1 cellular context compared by ENCODE assay signal in the genomic region with DNA sequence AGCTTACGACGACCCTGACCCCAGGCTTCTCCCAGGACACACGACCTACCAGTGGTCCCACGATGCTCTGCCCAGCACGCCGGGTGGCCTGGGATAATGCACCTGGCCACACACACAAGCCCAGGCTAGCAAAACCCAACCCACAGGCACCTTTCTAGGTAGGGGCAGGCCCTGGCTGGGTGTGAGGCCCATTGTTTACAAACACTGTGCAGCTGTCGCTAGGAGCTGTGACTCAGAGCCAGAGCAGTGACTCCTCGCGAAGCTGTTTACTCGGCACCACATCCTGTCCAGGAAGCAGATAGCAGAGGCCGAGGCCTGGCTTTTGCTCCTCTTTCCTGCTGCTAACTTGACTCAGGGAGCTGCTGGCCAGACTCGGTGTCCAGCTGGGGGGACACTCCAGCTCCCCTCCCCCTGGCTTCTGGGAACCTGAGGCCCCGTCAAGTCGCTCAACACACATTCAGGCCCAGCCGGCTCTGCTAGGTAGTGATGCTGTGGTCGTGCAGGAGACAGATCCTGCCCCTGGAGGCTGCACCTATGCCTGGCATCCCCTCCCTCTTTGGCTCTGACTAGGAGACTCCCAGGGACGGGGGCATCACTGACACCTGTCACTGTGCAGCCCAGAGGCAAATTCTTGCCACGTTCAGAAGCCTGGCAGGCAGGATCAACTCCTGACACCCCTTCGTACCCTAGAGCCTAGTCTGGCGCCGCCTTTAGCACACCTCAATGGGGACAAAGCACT.
TF ChIP-seq lines count a peak whose summit lies in the region.

No MANE protein-coding gene starts in this region.

TF ChIP-seq in HepG2, 621 proteins besides CTCF, POLR2A, EP300 and RAD21 (continued from another document and continues in another):
- TF ChIP-seq KAT2B (IDR thresholded peaks at IDR 0.05; ENCODE audit: borderline replicate concordance, low read depth, low read length) (no peak), CBFB (CRISPR knock-in tag; IDR thresholded peaks at IDR 0.05) (peak; percentile 48; the same call in 1 of the 2 replicates), FIP1L1 (IDR thresholded peaks at IDR 0.05; ENCODE audit: borderline replicate concordance, insufficient read depth, low read depth, low read length) (no peak), ZNF503 (CRISPR knock-in tag; IDR thresholded peaks at IDR 0.05) (0 out of 2 replicates have a peak, but pooled peaks have one; percentile 25), HOXA9 (CRISPR knock-in tag; IDR thresholded peaks at IDR 0.05; ENCODE audit: borderline replicate concordance) (peak; percentile 61; the same call in 1 of the 2 replicates), FOXA3 (CRISPR knock-in tag; IDR thresholded peaks at IDR 0.05) (peak; percentile 97), TARDBP (CRISPR knock-in tag; IDR thresholded peaks at IDR 0.05) (no peak), ATF1 (CRISPR knock-in tag; IDR thresholded peaks at IDR 0.05) (no peak), KDM1A (CRISPR knock-in tag; IDR thresholded peaks at IDR 0.05) (no peak), TEF (CRISPR knock-in tag; IDR thresholded peaks at IDR 0.05) (no peak), NFKBIZ (CRISPR knock-in tag; IDR thresholded peaks at IDR 0.05) (no peak), HES4 (CRISPR knock-in tag; IDR thresholded peaks at IDR 0.05; ENCODE audit: borderline replicate concordance) (no peak), ETV6 (CRISPR knock-in tag; conservative IDR thresholded peaks at IDR 0.05) (no peak), ZNF564 (CRISPR knock-in tag; IDR thresholded peaks at IDR 0.05) (no peak), NFE2 (CRISPR knock-in tag; IDR thresholded peaks at IDR 0.05) (no peak), ZNF670 (CRISPR knock-in tag; IDR thresholded peaks at IDR 0.05; ENCODE audit: borderline replicate concordance) (no peak), ZNF460 (CRISPR knock-in tag; IDR thresholded peaks at IDR 0.05; ENCODE audit: borderline replicate concordance) (no peak), YEATS2 (CRISPR knock-in tag; IDR thresholded peaks at IDR 0.05; ENCODE audit: borderline replicate concordance) (peak; percentile 62; the same call in 1 of the 2 replicates), SMAD1 (CRISPR knock-in tag; IDR thresholded peaks at IDR 0.05; ENCODE audit: borderline replicate concordance, low read depth) (peak; percentile 30; the same call in 1 of the 2 replicates), SAFB2 (CRISPR knock-in tag; IDR thresholded peaks at IDR 0.05; ENCODE audit: borderline replicate concordance, low read depth) (no peak; the same call in 1 of the 2 replicates), KDM4B (CRISPR knock-in tag; IDR thresholded peaks at IDR 0.05) (no peak), MXD1 (CRISPR knock-in tag; IDR thresholded peaks at IDR 0.05) (no peak), SRF (IDR thresholded peaks at IDR 0.05; ENCODE audit: low read depth, low read length) (no peak), EED (CRISPR knock-in tag; IDR thresholded peaks at IDR 0.05) (no peak), ZNF34 (CRISPR knock-in tag; IDR thresholded peaks at IDR 0.05; ENCODE audit: borderline replicate concordance) (no peak), ZNF496 (CRISPR knock-in tag; IDR thresholded peaks at IDR 0.05; ENCODE audit: insufficient replicate concordance) (no peak), E2F5 (CRISPR knock-in tag; conservative IDR thresholded peaks at IDR 0.05) (no peak), CBX2 (IDR thresholded peaks at IDR 0.05; ENCODE audit: low read depth, low read length) (no peak), CBX2 (CRISPR knock-in tag; IDR thresholded peaks at IDR 0.05; ENCODE audit: low read depth) (no peak), RBFOX2 (IDR thresholded peaks at IDR 0.05; ENCODE audit: low read depth, low read length) (no peak), TMF1 (CRISPR knock-in tag; IDR thresholded peaks at IDR 0.05; ENCODE audit: low read depth) (no peak), ZNF451 (CRISPR knock-in tag; IDR thresholded peaks at IDR 0.05) (0 out of 2 replicates have a peak, but pooled peaks have one; percentile 40), GMEB2 (CRISPR knock-in tag; IDR thresholded peaks at IDR 0.05; ENCODE audit: low read depth) (no peak), SALL2 (CRISPR knock-in tag; IDR thresholded peaks at IDR 0.05) (no peak), MXD4 (CRISPR knock-in tag; IDR thresholded peaks at IDR 0.05) (peak; percentile 54; the same call in 1 of the 2 replicates), RARA (CRISPR knock-in tag; IDR thresholded peaks at IDR 0.05) (peak; percentile 77; the same call in 1 of the 2 replicates), SPEN (CRISPR knock-in tag; IDR thresholded peaks at IDR 0.05; ENCODE audit: low read depth) (peak; percentile 63; the same call in 1 of the 2 replicates), ZNF549 (CRISPR knock-in tag; IDR thresholded peaks at IDR 0.05) (no peak), HNRNPL (IDR thresholded peaks at IDR 0.05; ENCODE audit: low read depth, low read length) (peak; percentile 35; the same call in 1 of the 2 replicates)
- TF ChIP-seq, protein P1, sequence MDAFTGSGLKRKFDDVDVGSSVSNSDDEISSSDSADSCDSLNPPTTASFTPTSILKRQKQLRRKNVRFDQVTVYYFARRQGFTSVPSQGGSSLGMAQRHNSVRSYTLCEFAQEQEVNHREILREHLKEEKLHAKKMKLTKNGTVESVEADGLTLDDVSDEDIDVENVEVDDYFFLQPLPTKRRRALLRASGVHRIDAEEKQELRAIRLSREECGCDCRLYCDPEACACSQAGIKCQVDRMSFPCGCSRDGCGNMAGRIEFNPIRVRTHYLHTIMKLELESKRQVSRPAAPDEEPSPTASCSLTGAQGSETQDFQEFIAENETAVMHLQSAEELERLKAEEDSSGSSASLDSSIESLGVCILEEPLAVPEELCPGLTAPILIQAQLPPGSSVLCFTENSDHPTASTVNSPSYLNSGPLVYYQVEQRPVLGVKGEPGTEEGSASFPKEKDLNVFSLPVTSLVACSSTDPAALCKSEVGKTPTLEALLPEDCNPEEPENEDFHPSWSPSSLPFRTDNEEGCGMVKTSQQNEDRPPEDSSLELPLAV (CRISPR knock-in tag; conservative IDR thresholded peaks at IDR 0.05; ENCODE audit: low read depth), result no peak
- TF ChIP-seq, protein P2, sequence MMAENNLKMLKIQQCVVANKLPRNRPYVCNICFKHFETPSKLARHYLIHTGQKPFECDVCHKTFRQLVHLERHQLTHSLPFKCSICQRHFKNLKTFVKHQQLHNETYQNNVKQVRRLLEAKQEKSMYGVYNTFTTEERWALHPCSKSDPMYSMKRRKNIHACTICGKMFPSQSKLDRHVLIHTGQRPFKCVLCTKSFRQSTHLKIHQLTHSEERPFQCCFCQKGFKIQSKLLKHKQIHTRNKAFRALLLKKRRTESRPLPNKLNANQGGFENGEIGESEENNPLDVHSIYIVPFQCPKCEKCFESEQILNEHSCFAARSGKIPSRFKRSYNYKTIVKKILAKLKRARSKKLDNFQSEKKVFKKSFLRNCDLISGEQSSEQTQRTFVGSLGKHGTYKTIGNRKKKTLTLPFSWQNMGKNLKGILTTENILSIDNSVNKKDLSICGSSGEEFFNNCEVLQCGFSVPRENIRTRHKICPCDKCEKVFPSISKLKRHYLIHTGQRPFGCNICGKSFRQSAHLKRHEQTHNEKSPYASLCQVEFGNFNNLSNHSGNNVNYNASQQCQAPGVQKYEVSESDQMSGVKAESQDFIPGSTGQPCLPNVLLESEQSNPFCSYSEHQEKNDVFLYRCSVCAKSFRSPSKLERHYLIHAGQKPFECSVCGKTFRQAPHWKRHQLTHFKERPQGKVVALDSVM (CRISPR knock-in tag; IDR thresholded peaks at IDR 0.05), result no peak
- TF ChIP-seq, protein P3, sequence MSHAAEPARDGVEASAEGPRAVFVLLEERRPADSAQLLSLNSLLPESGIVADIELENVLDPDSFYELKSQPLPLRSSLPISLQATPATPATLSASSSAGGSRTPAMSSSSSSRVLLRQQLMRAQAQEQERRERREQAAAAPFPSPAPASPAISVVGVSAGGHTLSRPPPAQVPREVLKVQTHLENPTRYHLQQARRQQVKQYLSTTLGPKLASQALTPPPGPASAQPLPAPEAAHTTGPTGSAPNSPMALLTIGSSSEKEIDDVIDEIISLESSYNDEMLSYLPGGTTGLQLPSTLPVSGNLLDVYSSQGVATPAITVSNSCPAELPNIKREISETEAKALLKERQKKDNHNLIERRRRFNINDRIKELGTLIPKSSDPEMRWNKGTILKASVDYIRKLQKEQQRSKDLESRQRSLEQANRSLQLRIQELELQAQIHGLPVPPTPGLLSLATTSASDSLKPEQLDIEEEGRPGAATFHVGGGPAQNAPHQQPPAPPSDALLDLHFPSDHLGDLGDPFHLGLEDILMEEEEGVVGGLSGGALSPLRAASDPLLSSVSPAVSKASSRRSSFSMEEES (CRISPR knock-in tag; IDR thresholded peaks at IDR 0.05), result no peak
- TF ChIP-seq, protein P4, sequence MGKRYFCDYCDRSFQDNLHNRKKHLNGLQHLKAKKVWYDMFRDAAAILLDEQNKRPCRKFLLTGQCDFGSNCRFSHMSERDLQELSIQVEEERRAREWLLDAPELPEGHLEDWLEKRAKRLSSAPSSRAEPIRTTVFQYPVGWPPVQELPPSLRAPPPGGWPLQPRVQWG (CRISPR knock-in tag; IDR thresholded peaks at IDR 0.05; ENCODE audit: borderline replicate concordance, low read depth), result no peak
- TF ChIP-seq, protein P5, sequence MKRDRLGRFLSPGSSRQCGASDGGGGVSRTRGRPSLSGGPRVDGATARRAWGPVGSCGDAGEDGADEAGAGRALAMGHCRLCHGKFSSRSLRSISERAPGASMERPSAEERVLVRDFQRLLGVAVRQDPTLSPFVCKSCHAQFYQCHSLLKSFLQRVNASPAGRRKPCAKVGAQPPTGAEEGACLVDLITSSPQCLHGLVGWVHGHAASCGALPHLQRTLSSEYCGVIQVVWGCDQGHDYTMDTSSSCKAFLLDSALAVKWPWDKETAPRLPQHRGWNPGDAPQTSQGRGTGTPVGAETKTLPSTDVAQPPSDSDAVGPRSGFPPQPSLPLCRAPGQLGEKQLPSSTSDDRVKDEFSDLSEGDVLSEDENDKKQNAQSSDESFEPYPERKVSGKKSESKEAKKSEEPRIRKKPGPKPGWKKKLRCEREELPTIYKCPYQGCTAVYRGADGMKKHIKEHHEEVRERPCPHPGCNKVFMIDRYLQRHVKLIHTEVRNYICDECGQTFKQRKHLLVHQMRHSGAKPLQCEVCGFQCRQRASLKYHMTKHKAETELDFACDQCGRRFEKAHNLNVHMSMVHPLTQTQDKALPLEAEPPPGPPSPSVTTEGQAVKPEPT (CRISPR knock-in tag; IDR thresholded peaks at IDR 0.05; ENCODE audit: low read depth), result no peak
- TF ChIP-seq, protein P6, sequence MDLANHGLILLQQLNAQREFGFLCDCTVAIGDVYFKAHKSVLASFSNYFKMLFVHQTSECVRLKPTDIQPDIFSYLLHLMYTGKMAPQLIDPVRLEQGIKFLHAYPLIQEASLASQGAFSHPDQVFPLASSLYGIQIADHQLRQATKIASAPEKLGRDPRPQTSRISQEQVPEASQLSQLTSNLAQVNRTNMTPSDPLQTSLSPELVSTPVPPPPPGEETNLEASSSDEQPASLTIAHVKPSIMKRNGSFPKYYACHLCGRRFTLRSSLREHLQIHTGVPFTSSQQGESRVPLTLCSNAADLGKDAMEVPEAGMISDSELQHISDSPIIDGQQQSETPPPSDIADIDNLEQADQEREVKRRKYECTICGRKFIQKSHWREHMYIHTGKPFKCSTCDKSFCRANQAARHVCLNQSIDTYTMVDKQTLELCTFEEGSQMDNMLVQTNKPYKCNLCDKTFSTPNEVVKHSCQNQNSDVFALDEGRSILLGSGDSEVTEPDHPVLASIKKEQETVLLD (CRISPR knock-in tag; IDR thresholded peaks at IDR 0.05; ENCODE audit: low read depth), result no peak
